Comparison of ENCODE assay signal across 13 cellular contexts in the genomic region with DNA sequence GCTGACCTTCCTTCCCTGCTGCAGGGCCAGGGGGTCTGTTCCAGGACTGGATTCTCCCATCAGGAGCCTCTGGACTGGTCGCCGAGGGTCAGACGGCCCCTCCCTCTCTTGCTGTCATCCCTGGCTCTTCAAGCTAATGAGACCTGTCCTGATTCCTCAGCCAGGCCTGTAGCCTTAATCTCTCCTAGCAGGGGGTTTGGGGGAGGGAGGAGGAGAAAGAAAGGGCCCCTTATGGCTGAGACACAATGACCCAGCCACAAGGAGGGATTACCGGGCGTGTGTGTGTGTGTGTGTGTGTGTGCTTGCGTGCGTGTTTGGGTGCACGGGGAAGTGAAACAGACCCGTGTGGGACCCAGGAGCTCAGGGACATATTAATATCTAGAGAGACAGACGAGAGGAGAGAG. TPM values are rescaled to one million over a fixed set of nuclear protein-coding genes. Genes with fewer than 3 reads are reported as not detected.
A peak's percentile ranks its signal among the peaks of the same experiment; 100 is the strongest.
DNase-seq lines count a peak whose midpoint lies in the region; ATAC-seq and TF ChIP-seq lines count a peak whose summit lies in the region.
"Had no signal": no experiment of that assay in that cellular context is flagged by ENCODE, and none has a peak within 500 bp of the region (broad histone marks: within the 10 kb centered on the region; RNA-seq: fewer than 3 reads in every experiment).

No MANE protein-coding gene starts in this region.

- no peak for ATAC-seq in HG03135 (IDR thresholded peaks at IDR 0.05; ENCODE audit: unreplicated experiment)
- ATAC-seq: left colon had no signal

- peaks cover 0 to 9% (median 2%) of the 10 kb centered on the region in 5 experiments for H3K9me3 Mint-ChIP-seq in brain
- no peaks in the 10 kb centered on the region for H3K9me3 Mint-ChIP-seq in nephron progenitor cell
- H3K9me3 Mint-ChIP-seq: stimulated activated naive CD8-positive, alpha-beta T cell treated with anti-CD3 and anti-CD28 coated beads, Interleukin-15, Interleukin-2, amounts not matched to agents 100 ng/mL and 50 ng/mL, for 24 hours had no signal

- H3K4me3 ChIP-seq in HUES64 (ENCODE audit: low read length), result peak overlapping the region; percentile 27; the same call in 1 of the 2 replicates

- H3K36me3 Mint-ChIP-seq in brain (no peaks in the 10 kb centered on the region), nephron progenitor cell (ENCODE audit: low read depth) (no peaks in the 10 kb centered on the region)

- H3K4me1 Mint-ChIP-seq in brain (peaks cover 41% of the 10 kb centered on the region), nephron progenitor cell (peaks cover 47% of the 10 kb centered on the region)

- H3K36me3 ChIP-seq in HUES64 (ENCODE audit: insufficient read depth, low read length), result no peaks in the 10 kb centered on the region

- peaks cover 15% of the 10 kb centered on the region for H3K27me3 Mint-ChIP-seq in brain
- no peaks in the 10 kb centered on the region for H3K27me3 Mint-ChIP-seq in nephron progenitor cell (ENCODE audit: low read depth, poor library complexity)

- DNase-seq in ELF-1 (ENCODE audit: low read depth, low spot score) (peak; percentile 85), nephron progenitor cell (peak; percentile 58), GM20000 (ENCODE audit: low spot score) (no peak), NCI-H2029 (lab: John Stamatoyannopoulos, UW) (no peak)
- DNase-seq: activated CD4-positive, alpha-beta T cell treated with anti-CD3 and anti-CD28 coated beads, Interleukin-2, amount 50 U/mL, for 48 hours; erythroblast; head of caudate nucleus; left colon; NCI-H1092 had no signal

- H3K4me1 ChIP-seq in HUES64 (ENCODE audit: insufficient read depth, low read length), result peaks cover 27% of the 10 kb centered on the region

- H3K27ac Mint-ChIP-seq in brain (peak overlapping the region in 4 of 5 experiments; percentile 1 to 95 (median 76)), nephron progenitor cell (peak overlapping the region; percentile 56)
- H3K27ac Mint-ChIP-seq: stimulated activated naive CD8-positive, alpha-beta T cell treated with anti-CD3 and anti-CD28 coated beads, Interleukin-15, Interleukin-2, amounts not matched to agents 100 ng/mL and 50 ng/mL, for 24 hours had no signal

- H3K27ac ChIP-seq in HUES64 (ENCODE audit: low read depth, low read length), result no peak overlapping the region

- 0 out of 2 replicates have a peak overlapping the region, but pooled peaks have one; percentile 17 for H3K9ac ChIP-seq in HUES64 (ENCODE audit: low read depth, low read length)

- H3K4me3 Mint-ChIP-seq in brain (peak overlapping the region; percentile 37 to 65 (median 50)), nephron progenitor cell (peak overlapping the region; percentile 64)
- H3K4me3 Mint-ChIP-seq: stimulated activated naive CD8-positive, alpha-beta T cell treated with anti-CD3 and anti-CD28 coated beads, Interleukin-15, Interleukin-2, amounts not matched to agents 100 ng/mL and 50 ng/mL, for 24 hours had no signal

- WGBS in HUES64, result 10% methylated on average over 10 of the region's 10 CpGs

- H3K27me3 ChIP-seq in HUES64 (ENCODE audit: insufficient read depth, low read length), result no peaks in the 10 kb centered on the region

- TF ChIP-seq CTCF in brain (conservative IDR thresholded peaks at IDR 0.05) (no peak), nephron progenitor cell (IDR thresholded peaks at IDR 0.05) (no peak), GM20000 (IDR thresholded peaks at IDR 0.05; ENCODE audit: extremely low read depth, missing control alignments) (no peak)

- H3K9me3 ChIP-seq in HUES64 (ENCODE audit: insufficient read depth, low read depth, low read length), result no peaks in the 10 kb centered on the region

RNA-seq across cellular contexts. Expression of gene CRX, which starts 1.9 kb away (rescaled TPM):
- polyA plus RNA-seq in HUES64 (2013, experiment 1 of 2), result 0.15 TPM
- not detected for polyA plus RNA-seq in HUES64 (2013, experiment 2 of 2)
- polyA plus RNA-seq in brain (ENCODE audit: insufficient read depth, low read depth, low replicate concordance), result not detected

RNA-seq across cellular contexts. Expression of gene TPRX1, which starts 15.5 kb away (rescaled TPM):
- not detected for polyA plus RNA-seq in HUES64 (2013, experiment 1 of 2)
- polyA plus RNA-seq in HUES64 (2013, experiment 2 of 2), result not detected
- polyA plus RNA-seq in brain (ENCODE audit: insufficient read depth, low read depth, low replicate concordance), result not detected

RNA-seq across cellular contexts. Expression of gene TPRX2, which starts 39.2 kb away (rescaled TPM):
- not detected for polyA plus RNA-seq in HUES64 (2013, experiment 1 of 2)
- not detected for polyA plus RNA-seq in HUES64 (2013, experiment 2 of 2)
- polyA plus RNA-seq in brain (ENCODE audit: insufficient read depth, low read depth, low replicate concordance), result not detected

RNA-seq across cellular contexts. Expression of gene SELENOW, which starts 41.3 kb away (rescaled TPM):
- polyA plus RNA-seq in HUES64 (2013, experiment 1 of 2), result 242 TPM
- polyA plus RNA-seq in HUES64 (2013, experiment 2 of 2), result 230 TPM
- polyA plus RNA-seq in brain (ENCODE audit: insufficient read depth, low read depth, low replicate concordance), result 926 TPM

Comparison
In these comparisons a context has a peak if more than half of its experiments do, and no peak if none do; other contexts are left out.
1. DNase-seq: peak in ELF-1 (single experiment) and nephron progenitor cell (single experiment); none in GM20000 (single experiment) and NCI-H2029 (single experiment).